In the genomic region with DNA sequence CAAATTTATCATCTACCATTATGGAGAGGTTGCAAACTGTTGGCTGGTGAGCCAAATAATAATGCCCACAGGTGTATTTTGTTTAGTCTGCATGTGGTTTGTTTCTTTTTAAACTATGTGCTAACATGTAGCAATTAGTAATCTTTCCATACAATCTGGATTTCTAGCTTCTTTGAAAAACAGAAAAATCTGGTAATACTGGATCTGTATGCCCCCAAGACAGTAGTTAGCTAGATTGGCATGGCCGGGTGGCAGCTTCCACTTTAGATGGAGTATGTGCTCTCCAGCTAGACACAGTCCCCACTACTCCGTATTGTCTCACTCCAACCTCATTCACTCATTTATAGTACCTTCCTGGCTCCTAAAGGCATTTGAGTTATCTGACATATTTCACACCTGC, we compare ENCODE assay signal across 35 cellular contexts.
"Had no signal": no experiment of that assay in that cellular context is flagged by ENCODE, and none has a peak within 500 bp of the region (broad histone marks: within the 10 kb centered on the region; RNA-seq: fewer than 3 reads in every experiment).

No MANE protein-coding gene starts in this region.

- DNase-seq: activated B cell treated with CpG ODN at 0.5 μM for 24 hours; activated CD4-positive, alpha-beta T cell treated with anti-CD3 and anti-CD28 coated beads for 48 hours; activated CD4-positive, alpha-beta T cell treated with anti-CD3 and anti-CD28 coated beads, Interleukin-2, amount 50 U/mL, for 1 hour; activated CD4-positive, alpha-beta T cell treated with anti-CD3 and anti-CD28 coated beads, Interleukin-2, amount 50 U/mL, for 48 hours; activated CD8-positive, alpha-beta memory T cell treated with anti-CD3 and anti-CD28 coated beads for 24 hours; activated CD8-positive, alpha-beta T cell treated with anti-CD3 and anti-CD28 coated beads for 36 hours; activated effector memory CD4-positive, alpha-beta T cell treated with anti-CD3 and anti-CD28 coated beads, Interleukin-2, amount 50 U/mL, for 16 hours; activated naive CD4-positive, alpha-beta T cell treated with anti-CD3 and anti-CD28 coated beads for 36 hours; activated naive CD8-positive, alpha-beta T cell treated with anti-CD3 and anti-CD28 coated beads for 36 hours; activated naive CD8-positive, alpha-beta T cell treated with anti-CD3 and anti-CD28 coated beads, Interleukin-2, amount 50 U/mL, for 24 hours; activated T-cell treated with anti-CD3 and anti-CD28 coated beads, Interleukin-2, amount 50 U/mL, for 4 hours; adrenal gland; amygdala; aorta; central memory CD4-positive, alpha-beta T cell; cerebellar nuclear complex; colonic mucosa; dermis blood vessel endothelial cell; effector CD4-positive, alpha-beta T cell; effector memory CD8-positive, alpha-beta T cell; erythroblast; foreskin keratinocyte; gastrocnemius medialis; glutamatergic neuron; heart left ventricle; T-helper 1 cell; T-helper 2 cell had no signal

- H3K4me1 Mint-ChIP-seq: activated B cell treated with CpG ODN at 0.5 μM for 24 hours; activated naive CD4-positive, alpha-beta T cell treated with anti-CD3 and anti-CD28 coated beads, Interleukin-2, amount 50 U/mL, for 24 hours; activated naive CD8-positive, alpha-beta T cell treated with anti-CD3 and anti-CD28 coated beads for 36 hours; activated naive CD8-positive, alpha-beta T cell treated with anti-CD3 and anti-CD28 coated beads, Interleukin-2, amount 50 U/mL, for 24 hours had no signal

- H3K27me3 Mint-ChIP-seq: activated naive CD4-positive, alpha-beta T cell treated with anti-CD3 and anti-CD28 coated beads, Interleukin-2, amount 50 U/mL, for 24 hours; activated naive CD8-positive, alpha-beta T cell treated with anti-CD3 and anti-CD28 coated beads for 36 hours; brain had no signal

- H3K4me1 ChIP-seq: adrenal gland, breast epithelium, colonic mucosa, foreskin keratinocyte, gastrocnemius medialis had no signal

- H3K4me3 Mint-ChIP-seq: activated B cell treated with CpG ODN at 0.5 μM for 24 hours; activated CD8-positive, alpha-beta T cell treated with anti-CD3 and anti-CD28 coated beads for 36 hours; activated naive CD4-positive, alpha-beta T cell treated with anti-CD3 and anti-CD28 coated beads for 36 hours; activated naive CD4-positive, alpha-beta T cell treated with anti-CD3 and anti-CD28 coated beads, Interleukin-2, amount 50 U/mL, for 24 hours; activated naive CD8-positive, alpha-beta T cell treated with anti-CD3 and anti-CD28 coated beads for 36 hours; activated naive CD8-positive, alpha-beta T cell treated with anti-CD3 and anti-CD28 coated beads, Interleukin-2, amount 50 U/mL, for 24 hours; activated T-cell treated with anti-CD3 and anti-CD28 coated beads, Interleukin-2, amount 50 U/mL, for 4 hours; brain; effector memory CD8-positive, alpha-beta T cell had no signal

- H3K27ac ChIP-seq: adrenal gland, breast epithelium, cardiac muscle cell, colonic mucosa, esophagus muscularis mucosa, foreskin keratinocyte, gastrocnemius medialis, heart left ventricle, VCaP had no signal

- H3K9me3 ChIP-seq: adrenal gland, breast epithelium, colonic mucosa, esophagus muscularis mucosa, gastrocnemius medialis, heart left ventricle had no signal

- ATAC-seq: activated CD4-positive, CD25-positive, alpha-beta regulatory T cell treated with anti-CD3 and anti-CD28 coated beads, Interleukin-2, amount 50 U/mL, for 24 hours; activated CD8-positive, alpha-beta T cell treated with anti-CD3 and anti-CD28 coated beads for 36 hours; activated naive CD8-positive, alpha-beta T cell treated with anti-CD3 and anti-CD28 coated beads, Interleukin-2, amount 50 U/mL, for 24 hours; activated T-cell treated with anti-CD3 and anti-CD28 coated beads, Interleukin-2, amount 50 U/mL, for 4 hours; effector memory CD8-positive, alpha-beta T cell; foreskin keratinocyte; gastrocnemius medialis; heart left ventricle had no signal

- H3K36me3 ChIP-seq: adrenal gland, breast epithelium, cardiac muscle cell, colonic mucosa, esophagus muscularis mucosa, gastrocnemius medialis, heart left ventricle had no signal

- H3K27ac Mint-ChIP-seq: activated B cell treated with CpG ODN at 0.5 μM for 24 hours; activated CD8-positive, alpha-beta T cell treated with anti-CD3 and anti-CD28 coated beads for 36 hours; activated naive CD4-positive, alpha-beta T cell treated with anti-CD3 and anti-CD28 coated beads for 36 hours; activated naive CD4-positive, alpha-beta T cell treated with anti-CD3 and anti-CD28 coated beads, Interleukin-2, amount 50 U/mL, for 24 hours; activated naive CD8-positive, alpha-beta T cell treated with anti-CD3 and anti-CD28 coated beads for 36 hours; activated naive CD8-positive, alpha-beta T cell treated with anti-CD3 and anti-CD28 coated beads, Interleukin-2, amount 50 U/mL, for 24 hours; activated T-helper 2 cell treated with anti-CD3 and anti-CD28 coated beads, Interferon-gamma antibody, Interleukin-2, Interleukin-4, amounts not matched to agents 10 μg/mL and 5 μg/mL and 100 μg/mL, durations not matched to agents 14 hours and 24 hours and 36 hours; effector memory CD8-positive, alpha-beta T cell had no signal

- H3K9me3 Mint-ChIP-seq: activated B cell treated with CpG ODN at 0.5 μM for 24 hours; activated CD8-positive, alpha-beta T cell treated with anti-CD3 and anti-CD28 coated beads for 36 hours; activated naive CD4-positive, alpha-beta T cell treated with anti-CD3 and anti-CD28 coated beads for 36 hours; activated naive CD4-positive, alpha-beta T cell treated with anti-CD3 and anti-CD28 coated beads, Interleukin-2, amount 50 U/mL, for 24 hours; activated naive CD8-positive, alpha-beta T cell treated with anti-CD3 and anti-CD28 coated beads for 36 hours; activated naive CD8-positive, alpha-beta T cell treated with anti-CD3 and anti-CD28 coated beads, Interleukin-2, amount 50 U/mL, for 24 hours; activated T-cell treated with anti-CD3 and anti-CD28 coated beads, Interleukin-2, amount 50 U/mL, for 4 hours; activated T-helper 2 cell treated with anti-CD3 and anti-CD28 coated beads, Interferon-gamma antibody, Interleukin-2, Interleukin-4, amounts not matched to agents 10 μg/mL and 5 μg/mL and 100 μg/mL, durations not matched to agents 14 hours and 24 hours and 36 hours; brain; effector memory CD8-positive, alpha-beta T cell had no signal

- H3K4me3 ChIP-seq: adrenal gland, breast epithelium, cardiac muscle cell, colonic mucosa, esophagus muscularis mucosa, gastrocnemius medialis, heart left ventricle had no signal

- H3K27me3 ChIP-seq: cardiac muscle cell, colonic mucosa, foreskin keratinocyte, gastrocnemius medialis had no signal

- H3K36me3 Mint-ChIP-seq: activated naive CD4-positive, alpha-beta T cell treated with anti-CD3 and anti-CD28 coated beads, Interleukin-2, amount 50 U/mL, for 24 hours; activated naive CD8-positive, alpha-beta T cell treated with anti-CD3 and anti-CD28 coated beads for 36 hours; brain had no signal
